8 cellular contexts compared by ENCODE assay signal in genomic region chr4:186021461-186022167, GRCh38. TPM values are rescaled to one million over a fixed set of nuclear protein-coding genes. Genes with fewer than 3 reads are reported as not detected.
DNase-seq lines count a peak whose midpoint lies in the region; FAIRE-seq and TF ChIP-seq lines count a peak whose summit lies in the region.

No MANE protein-coding gene starts in this region.

- H3K27me3 Mint-ChIP-seq in MCF 10A (ENCODE audit: insufficient read depth, unreplicated experiment): no peaks in the 10 kb centered on the region
- peaks cover 4% of the 10 kb centered on the region for H3K27me3 Mint-ChIP-seq in activated naive CD4-positive, alpha-beta T cell treated with anti-CD3 and anti-CD28 coated beads, Interleukin-2, amount 10 ng/mL, durations not matched to agents 7 days and 5 days

- H3F3A ChIP-seq in Loucy (ENCODE audit: low read depth): no peaks in the 10 kb centered on the region

- no TSS peak for BruUV-seq in MCF 10A (replicated peaks; lab: Mats Ljungman, UMichigan)

- H3K4me2 ChIP-seq in Loucy (ENCODE audit: low read depth, low read length, poor library complexity, severe bottlenecking): no peak overlapping the region

- no peak for FAIRE-seq in kidney (lab: Jason Lieb, UNC)

- H3K9ac ChIP-seq in Loucy (ENCODE audit: low read depth, low read length, poor library complexity, severe bottlenecking) (no peak overlapping the region), kidney (ENCODE audit: low read length in 2 of 2) (no peak overlapping the region)

- intact Hi-C loops in MCF 10A (cut with micrococcal nuclease) (loop anchor here (1.0 kb wide), 2 partner anchors 311 to 380 kb away; no protein-coding TSS in a partner anchor), kidney (cut with DNase I) (no loop called here)

- H3K27ac Mint-ChIP-seq in MCF 10A (ENCODE audit: low read depth, unreplicated experiment): no peak overlapping the region
- H3K27ac Mint-ChIP-seq in activated naive CD4-positive, alpha-beta T cell treated with anti-CD3 and anti-CD28 coated beads, Interleukin-2, amount 10 ng/mL, durations not matched to agents 7 days and 5 days: no peak overlapping the region

- H4K20me1 ChIP-seq in Loucy (ENCODE audit: insufficient read depth, low read length, poor library complexity, severe bottlenecking): no peaks in the 10 kb centered on the region

- no peaks in the 10 kb centered on the region for H3K4me1 ChIP-seq in Loucy (ENCODE audit: insufficient read depth, low read length, poor library complexity, severe bottlenecking)
- H3K4me1 ChIP-seq in kidney (ENCODE audit: control insufficient read depth in 1 of 2, insufficient read depth in 1 of 2, low read depth in 1 of 2, low read length in 2 of 2): peaks cover 0 to 2% of the 10 kb centered on the region in 2 donors
- peaks cover 0 to 19% (median 0%) of the 10 kb centered on the region in 4 donors for H3K4me1 ChIP-seq in tibial nerve

- peak; percentile 41; the same call in 1 of the 2 replicates for TF ChIP-seq CTCF in Loucy (conservative IDR thresholded peaks at IDR 0.05; ENCODE audit: low read length)
- TF ChIP-seq CTCF in MCF 10A (IDR thresholded peaks at IDR 0.05; ENCODE audit: unreplicated experiment): peak; percentile 55
- peak; percentile 86 for TF ChIP-seq CTCF in kidney (IDR thresholded peaks at IDR 0.05; ENCODE audit: borderline replicate concordance, extremely low read depth, insufficient read depth)
- peak; percentile 57 to 82 (median 73) for TF ChIP-seq CTCF in tibial nerve (IDR thresholded peaks at IDR 0.05)

- no peak for TF ChIP-seq EP300 in tibial nerve (IDR thresholded peaks at IDR 0.05)

- no peaks in the 10 kb centered on the region for H3K79me2 ChIP-seq in Loucy (ENCODE audit: insufficient read depth, low read length)

- H3K9me2 ChIP-seq in Loucy (replicated peaks; ENCODE audit: low read depth, low read length): no peaks in the 10 kb centered on the region

- CTCF ChIA-PET in MCF 10A (lab: Yijun Ruan, JAX): interaction anchor here (0.5 to 4.5 kb wide), 28 partner anchors 11 to 986 kb away, joined by 3 to 51 read pairs (median 3); no protein-coding TSS in a partner anchor
- CTCF ChIA-PET in activated naive CD4-positive, alpha-beta T cell treated with anti-CD3 and anti-CD28 coated beads, Interleukin-2, amount 10 ng/mL, durations not matched to agents 7 days and 5 days (lab: Charles Lee): interaction anchor here (1.4 to 1.8 kb wide), 2 partner anchors 16 to 381 kb away, joined by 4 to 12 read pairs; no protein-coding TSS in a partner anchor

- in situ Hi-C loops in Caki2 (cut with HindIII; ENCODE audit: low pct_unique_long_range_greater_than_20kb, low sequenced_read_pairs): no loop called here

- no peaks in the 10 kb centered on the region for H3K4me1 Mint-ChIP-seq in MCF 10A (ENCODE audit: insufficient read depth, unreplicated experiment)
- no peaks in the 10 kb centered on the region for H3K4me1 Mint-ChIP-seq in activated naive CD4-positive, alpha-beta T cell treated with anti-CD3 and anti-CD28 coated beads, Interleukin-2, amount 10 ng/mL, durations not matched to agents 7 days and 5 days

- H3K9me3 Mint-ChIP-seq in MCF 10A (ENCODE audit: unreplicated experiment): peaks cover 8% of the 10 kb centered on the region
- H3K9me3 Mint-ChIP-seq in activated naive CD4-positive, alpha-beta T cell treated with anti-CD3 and anti-CD28 coated beads, Interleukin-2, amount 10 ng/mL, durations not matched to agents 7 days and 5 days: no peaks in the 10 kb centered on the region

- H3K9me3 ChIP-seq in Loucy (ENCODE audit: insufficient read depth, low read depth, low read length) (no peaks in the 10 kb centered on the region), kidney (ENCODE audit: control insufficient read depth in 1 of 2, low read length in 2 of 2) (no peaks in the 10 kb centered on the region), tibial nerve (no peaks in the 10 kb centered on the region)

- TF ChIP-seq POLR2A in tibial nerve (IDR thresholded peaks at IDR 0.05): no peak

- no peak overlapping the region for H3K4me3 Mint-ChIP-seq in MCF 10A (ENCODE audit: unreplicated experiment)
- no peak overlapping the region for H3K4me3 Mint-ChIP-seq in activated naive CD4-positive, alpha-beta T cell treated with anti-CD3 and anti-CD28 coated beads, Interleukin-2, amount 10 ng/mL, durations not matched to agents 7 days and 5 days

- H3K36me3 Mint-ChIP-seq in MCF 10A (ENCODE audit: insufficient read depth, unreplicated experiment): peaks cover 6% of the 10 kb centered on the region
- no peaks in the 10 kb centered on the region for H3K36me3 Mint-ChIP-seq in activated naive CD4-positive, alpha-beta T cell treated with anti-CD3 and anti-CD28 coated beads, Interleukin-2, amount 10 ng/mL, durations not matched to agents 7 days and 5 days

- H3K4me3 ChIP-seq in Loucy (ENCODE audit: low read length, poor library complexity, severe bottlenecking) (no peak overlapping the region), kidney (ENCODE audit: low read length in 2 of 2) (peak overlapping the region; percentile 32 to 40), tibial nerve (peak overlapping the region in 1 of 4 donors; percentile 39)

- no peaks in the 10 kb centered on the region for H3K36me3 ChIP-seq in Loucy (ENCODE audit: insufficient read depth, low read length)
- no peaks in the 10 kb centered on the region for H3K36me3 ChIP-seq in kidney (ENCODE audit: control insufficient read depth in 1 of 2, insufficient read depth in 2 of 2, low read length in 2 of 2)
- H3K36me3 ChIP-seq in tibial nerve: no peaks in the 10 kb centered on the region

- DNase-seq in Caki2 (ENCODE audit: low read depth) (peak; percentile 19), MCF 10A (ENCODE audit: unreplicated experiment) (peak; percentile 31), kidney (peak; percentile 71), tibial nerve (ENCODE audit: low spot score in 2 of 2) (no peak), T-helper 2 cell (no peak)
- DNase-seq in activated naive CD4-positive, alpha-beta T cell treated with anti-CD3 and anti-CD28 coated beads, Interleukin-2, amount 50 U/mL, for 16 hours: no peak
- DNase-seq in activated naive CD4-positive, alpha-beta T cell treated with anti-CD3 and anti-CD28 coated beads, Interleukin-2, amount 10 ng/mL, durations not matched to agents 7 days and 5 days: no peak

- no peaks in the 10 kb centered on the region for H3K27me3 ChIP-seq in Loucy (ENCODE audit: insufficient read depth, low read length, poor library complexity, severe bottlenecking)
- no peaks in the 10 kb centered on the region for H3K27me3 ChIP-seq in tibial nerve

- H2AFZ ChIP-seq in Loucy (ENCODE audit: low read length): no peak overlapping the region

- POLR2A ChIA-PET in MCF 10A (lab: Yijun Ruan, JAX): interaction anchor here (0.7 to 1.0 kb wide), 3 partner anchors 154 to 381 kb away, joined by 3 read pairs; no protein-coding TSS in a partner anchor

- H3K27ac ChIP-seq in kidney (ENCODE audit: low read depth in 2 of 2, low read length in 2 of 2): no peak overlapping the region
- H3K27ac ChIP-seq in tibial nerve: peak overlapping the region in 1 of 4 donors; percentile 63

- WGBS in tibial nerve, 2 donors: 5 to 16% methylated on average over 11 of the region's 11 CpGs

RNA-seq across cellular contexts. Expression of gene TLR3, which starts 47.3 kb away (rescaled TPM):
- 2.4 and 2.9 TPM in 2 replicates for total RNA-seq in Caki2 (2014; rRNA removed; shearing (Covaris generic); ENCODE audit: low replicate concordance)
- total RNA-seq in MCF 10A (2022) (6.5 and 8.2 TPM in 2 replicates), kidney (22.7 TPM), tibial nerve (10 to 100 TPM in 1 of 4 donors, 1 to 10 TPM in 3; 3.9 to 13.3 (median 6.0) TPM)
- polyA plus RNA-seq in kidney (ENCODE audit: insufficient read depth, low read depth, low replicate concordance): 5.1 TPM

Comparison
In these comparisons a context has a peak if more than half of its experiments do, and no peak if none do; other contexts are left out.
1. DNase-seq: peak in Caki2 (single experiment), MCF 10A (single experiment) and kidney (single experiment); none in tibial nerve (0 of 2), activated naive CD4-positive, alpha-beta T cell treated with anti-CD3 and anti-CD28 coated beads, Interleukin-2, amount 50 U/mL, for 16 hours (single experiment), activated naive CD4-positive, alpha-beta T cell treated with anti-CD3 and anti-CD28 coated beads, Interleukin-2, amount 10 ng/mL, durations not matched to agents 7 days and 5 days (single experiment) and T-helper 2 cell (0 of 5).
2. Peak in every context shown above with its lines, with median percentiles within 50 percentile points of each other: CTCF ChIP-seq.